In genomic region chr4:169203891-169204290, GRCh38 we compare ENCODE assay signal across 19 cellular contexts.
"Had no signal": no experiment of that assay in that cellular context is flagged by ENCODE, and none has a peak within 500 bp of the region (broad histone marks: within the 10 kb centered on the region; RNA-seq: fewer than 3 reads in every experiment).

No MANE protein-coding gene starts in this region.

- H3K9me3 ChIP-seq: esophagus muscularis mucosa, ovary had no signal

- H3K36me3 ChIP-seq: esophagus muscularis mucosa, ovary had no signal

- H3K27ac ChIP-seq: esophagus muscularis mucosa, ovary had no signal

- DNase-seq: activated CD4-positive, alpha-beta T cell treated with anti-CD3 and anti-CD28 coated beads, Interleukin-2, amount 50 U/mL, for 1 hour; activated CD8-positive, alpha-beta memory T cell treated with anti-CD3 and anti-CD28 coated beads for 24 hours; activated CD8-positive, alpha-beta memory T cell treated with anti-CD3 and anti-CD28 coated beads, Interleukin-2, amount 50 U/mL, for 48 hours; activated effector memory CD4-positive, alpha-beta T cell treated with Interleukin-2 at 50 U/mL for 16 hours; activated naive CD4-positive, alpha-beta T cell treated with anti-CD3 and anti-CD28 coated beads, Interleukin-2, amount 10 ng/mL, durations not matched to agents 7 days and 5 days; activated T-cell treated with anti-CD3 and anti-CD28 coated beads, Interleukin-2, amount 50 U/mL, for 48 hours; effector CD8-positive, alpha-beta T cell; ovary; stimulated activated CD4-positive, alpha-beta T cell treated with anti-CD3 and anti-CD28 coated beads, Interleukin-12 subunit alpha, Interleukin-12 subunit beta, amount 100 ng/mL, for 4 hours; stimulated activated CD4-positive, alpha-beta T cell treated with anti-CD3 and anti-CD28 coated beads, Interleukin-1b, Interleukin-23, amount 100 ng/mL, for 48 hours; stimulated activated CD8-positive, alpha-beta memory T cell treated with anti-CD3 and anti-CD28 coated beads, Interleukin-4, amount 100 ng/mL, for 48 hours; stimulated activated naive CD4-positive, alpha-beta T cell; T-cell; T-helper 9 cell had no signal

- H3K27me3 ChIP-seq: esophagus muscularis mucosa, ovary had no signal

- FAIRE-seq: bronchial epithelial cell, islet of Langerhans had no signal

- H3K4me3 ChIP-seq: esophagus muscularis mucosa, ovary had no signal

- ATAC-seq: left lobe of liver, SK-N-SH treated with all-trans-retinoic acid at 6 μM for 48 hours, T-cell had no signal
